Comparison of ENCODE assay signal across 18 cellular contexts in the genomic region with DNA sequence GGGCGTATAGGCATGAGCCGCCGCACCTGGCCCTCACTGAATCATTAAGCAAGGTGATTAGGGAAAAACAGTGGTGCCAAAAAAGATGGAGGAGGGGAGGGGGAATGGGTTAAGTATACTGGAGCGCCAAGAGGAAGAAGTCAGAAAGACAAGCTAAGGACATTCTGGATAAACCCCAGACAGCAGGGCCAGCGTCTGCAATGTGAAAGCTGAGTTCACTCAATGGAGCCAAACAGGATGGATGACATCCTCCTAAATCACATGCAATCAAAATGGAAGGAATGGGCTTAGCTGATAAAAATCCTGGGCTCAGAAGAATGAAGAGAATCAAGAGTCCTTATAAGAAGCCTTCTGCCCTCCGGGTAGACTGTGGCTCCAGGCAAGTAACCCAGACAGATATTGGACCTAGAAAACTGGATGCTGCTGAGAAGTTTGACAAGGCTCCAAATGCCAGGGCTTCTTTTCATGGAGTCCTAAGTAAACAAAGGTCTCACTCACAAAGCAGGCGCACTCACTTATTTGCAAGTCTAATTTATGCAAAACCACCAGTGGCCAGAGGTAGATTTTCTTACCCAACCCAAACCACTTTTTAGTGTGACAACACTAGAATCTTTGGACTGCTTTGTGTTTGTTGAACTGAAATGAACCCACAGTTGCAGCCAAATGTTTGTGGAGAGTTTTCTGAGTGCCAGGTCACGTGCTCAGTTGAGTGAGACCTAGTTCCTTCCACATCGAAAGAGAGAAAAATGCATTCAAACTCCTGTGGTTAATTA.
DNase-seq lines count a peak whose midpoint lies in the region; ATAC-seq, FAIRE-seq and TF ChIP-seq lines count a peak whose summit lies in the region.
"Had no signal": no experiment of that assay in that cellular context is flagged by ENCODE, and none has a peak within 500 bp of the region (broad histone marks: within the 10 kb centered on the region; RNA-seq: fewer than 3 reads in every experiment).

No MANE protein-coding gene starts in this region.

- no peaks in the 10 kb centered on the region for H3K36me3 ChIP-seq in astrocyte (ENCODE audit: insufficient read depth, low read length)

- H2AFZ ChIP-seq in astrocyte (ENCODE audit: low read depth, low read length): no peak overlapping the region

- no peak overlapping the region for H3K4me2 ChIP-seq in astrocyte (ENCODE audit: low read length)

- FAIRE-seq in astrocyte (lab: Jason Lieb, UNC): no peak
- FAIRE-seq: GM12878, urothelium cell line had no signal

- H3K36me3 Mint-ChIP-seq in astrocyte (ENCODE audit: low read depth, unreplicated experiment): no peaks in the 10 kb centered on the region

- 47% methylated on average over 9 of the region's 9 CpGs for WGBS in right cardiac atrium

- no peaks in the 10 kb centered on the region for H3K9me3 ChIP-seq in astrocyte (ENCODE audit: insufficient read depth, low read depth, low read length)
- H3K9me3 ChIP-seq in right cardiac atrium (ENCODE audit: control insufficient read depth, low read length): no peaks in the 10 kb centered on the region
- H3K9me3 ChIP-seq: psoas muscle had no signal

- DNase-seq in GM03348 (ENCODE audit: low spot score) (peak; percentile 33), astrocyte (ENCODE audit: low read depth) (peak; percentile 81), right cardiac atrium (peak; percentile 16 to 74 (median 49)), putamen (ENCODE audit: low spot score) (peak; percentile 70), NCI-H82 (lab: John Stamatoyannopoulos, UW) (no peak), HK-2 (ENCODE audit: unreplicated experiment) (no peak), SKM-1 (lab: John Stamatoyannopoulos, UW; ENCODE audit: unreplicated experiment) (no peak)
- DNase-seq: activated CD8-positive, alpha-beta memory T cell treated with anti-CD3 and anti-CD28 coated beads for 24 hours; activated naive CD4-positive, alpha-beta T cell treated with anti-CD3 and anti-CD28 coated beads for 36 hours; AML-193; NCI-H1694 treated with DMSO at 0.1 percent for 48 hours; NCI-H774; psoas muscle; SHP77 had no signal

- H3K4me1 Mint-ChIP-seq in astrocyte (ENCODE audit: low read depth, unreplicated experiment): no peaks in the 10 kb centered on the region

- H3K9me3 Mint-ChIP-seq in astrocyte (ENCODE audit: unreplicated experiment): peaks cover 7% of the 10 kb centered on the region

- intact Hi-C loops in right cardiac atrium (cut with DNase I): no loop called here

- H3K27ac ChIP-seq in astrocyte (ENCODE audit: low read depth, low read length) (no peak overlapping the region), right cardiac atrium (ENCODE audit: low read length) (no peak overlapping the region)
- H3K27ac ChIP-seq: psoas muscle had no signal

- H3K4me1 ChIP-seq in astrocyte (ENCODE audit: insufficient read depth, low read length) (no peaks in the 10 kb centered on the region), right cardiac atrium (ENCODE audit: control insufficient read depth, insufficient read depth, low read length) (no peaks in the 10 kb centered on the region)
- H3K4me1 ChIP-seq: psoas muscle had no signal

- H3K27me3 Mint-ChIP-seq in astrocyte (ENCODE audit: low read depth, unreplicated experiment): no peaks in the 10 kb centered on the region

- no peaks in the 10 kb centered on the region for H3K79me2 ChIP-seq in astrocyte (ENCODE audit: insufficient read depth, low read length)

- H3K4me3 Mint-ChIP-seq in astrocyte (ENCODE audit: unreplicated experiment): no peak overlapping the region
- H3K4me3 Mint-ChIP-seq: activated naive CD4-positive, alpha-beta T cell treated with anti-CD3 and anti-CD28 coated beads for 36 hours had no signal

- H3K4me3 ChIP-seq in astrocyte (ENCODE audit: insufficient read depth, low read depth, low read length): no peak overlapping the region
- H3K4me3 ChIP-seq in right cardiac atrium (ENCODE audit: low read length): no peak overlapping the region
- H3K4me3 ChIP-seq: GM12878, psoas muscle had no signal

- no peak overlapping the region for H3K27ac Mint-ChIP-seq in astrocyte (ENCODE audit: unreplicated experiment)
- H3K27ac Mint-ChIP-seq: activated naive CD4-positive, alpha-beta T cell treated with anti-CD3 and anti-CD28 coated beads for 36 hours had no signal

- H3K27me3 ChIP-seq in astrocyte (ENCODE audit: insufficient read depth, low read length) (no peaks in the 10 kb centered on the region), right cardiac atrium (ENCODE audit: control insufficient read depth, insufficient read depth) (no peaks in the 10 kb centered on the region)

- no peaks in the 10 kb centered on the region for H4K20me1 ChIP-seq in astrocyte (ENCODE audit: insufficient read depth, low read length)

- no peak overlapping the region for H3K9ac ChIP-seq in astrocyte (ENCODE audit: low read length)

- no peak for TF ChIP-seq CTCF in astrocyte (IDR thresholded peaks at IDR 0.05; ENCODE audit: insufficient read depth, low read depth, low read length)

- peak; percentile 56 to 66 for ATAC-seq in right cardiac atrium
- ATAC-seq in HG03565 (IDR thresholded peaks at IDR 0.05; ENCODE audit: unreplicated experiment): no peak
- ATAC-seq: esophagus mucosa, GM12878 had no signal

Comparison
In these comparisons a context has a peak if more than half of its experiments do, and no peak if none do; other contexts are left out.
1. DNase-seq: peak in GM03348 (single experiment), astrocyte (single experiment), right cardiac atrium (3 of 3) and putamen (single experiment); none in NCI-H82 (single experiment), HK-2 (single experiment) and SKM-1 (single experiment).